In genomic region chr9:105244274-105244995, GRCh38 we compare ENCODE assay signal across 1 cellular context.
A peak's percentile ranks its signal among the peaks of the same experiment; 100 is the strongest.
TF ChIP-seq lines count a peak whose summit lies in the region.

Gene SLC44A1 (plus strand): TSS chr9:105244651. CDS start chr9:105244869, 218 bp downstream.

TF ChIP-seq in K562, 482 proteins besides CTCF, POLR2A, EP300 and RAD21 (continued from another document):
- TF ChIP-seq THRAP3 (IDR thresholded peaks at IDR 0.05; ENCODE audit: borderline replicate concordance) (no peak), YY1 (IDR thresholded peaks at IDR 0.05; ENCODE audit: borderline replicate concordance in 1 of 3, control insufficient read depth in 1 of 3, extremely low read depth in 1 of 3, insufficient read depth in 3 of 3, insufficient read length in 1 of 3, insufficient replicate concordance in 2 of 3, low read depth in 1 of 3, low read length in 2 of 3) (peak in 2 of 3 experiments; percentile 77 to 82), FOXP1 (CRISPR knock-in tag; IDR thresholded peaks at IDR 0.05) (peak; percentile 99), ZNF133 (CRISPR knock-in tag; IDR thresholded peaks at IDR 0.05) (no peak)
